In genomic region chr18:11669271-11669947, GRCh38 we compare ENCODE assay signal across 27 cellular contexts. TPM values are rescaled to one million over a fixed set of nuclear protein-coding genes. Genes with fewer than 3 reads are reported as not detected.
DNase-seq lines count a peak whose midpoint lies in the region; ATAC-seq, FAIRE-seq and TF ChIP-seq lines count a peak whose summit lies in the region.
"Had no signal": no experiment of that assay in that cellular context is flagged by ENCODE, and none has a peak within 500 bp of the region (broad histone marks: within the 10 kb centered on the region; RNA-seq: fewer than 3 reads in every experiment).

No MANE protein-coding gene starts in this region.

- TF ChIP-seq CTCF in K562 (IDR thresholded peaks at IDR 0.05 in 2 of 3, conservative IDR thresholded peaks at IDR 0.05 in 1 of 3; ENCODE audit: insufficient read depth in 2 of 3, low read depth in 1 of 3, low read length in 3 of 3) (no peak), foreskin keratinocyte (conservative IDR thresholded peaks at IDR 0.05) (no peak), osteocyte (IDR thresholded peaks at IDR 0.05) (no peak)

- in situ Hi-C loops in K562 (cut with MboI), result no loop called here

- no peaks in the 10 kb centered on the region for H4K20me1 ChIP-seq in K562 (replicated peaks; ENCODE audit: control insufficient read depth, insufficient read depth, low read length)

- ATAC-seq in K562 (peak; percentile 39), foreskin keratinocyte (peak; percentile 95)
- ATAC-seq in stimulated activated naive B cell treated with anti-CD40 and anti-IgM and Interleukin-4, amounts not matched to agents 10 μg/mL and 1 μg/mL and 100 μg/mL, for 72 hours (replicated peaks), result no peak
- no peak for ATAC-seq in activated T-cell treated with anti-CD3 and anti-CD28 coated beads, Interleukin-2, amount 50 U/mL, for 72 hours (replicated peaks in 1 of 2)
- ATAC-seq: GM12878; HepG2; lower lobe of right lung; stimulated activated naive CD8-positive, alpha-beta T cell treated with anti-CD3 and anti-CD28 coated beads, Interleukin-15, Interleukin-2, amounts not matched to agents 100 U/mL and 50 U/mL, for 24 hours had no signal

- no peaks in the 10 kb centered on the region for H3K36me3 Mint-ChIP-seq in osteocyte (ENCODE audit: unreplicated experiment)
- H3K36me3 Mint-ChIP-seq in stimulated activated naive B cell treated with anti-CD40 and anti-IgM and Interleukin-4, amounts not matched to agents 10 μg/mL and 1 μg/mL and 100 μg/mL, for 72 hours, result no peaks in the 10 kb centered on the region
- H3K36me3 Mint-ChIP-seq in activated T-cell treated with anti-CD3 and anti-CD28 coated beads, Interleukin-2, amount 50 U/mL, for 72 hours (ENCODE audit: insufficient read depth in 2 of 2), result no peaks in the 10 kb centered on the region
- H3K36me3 Mint-ChIP-seq: CD4-positive, alpha-beta memory T cell had no signal

- H3K27ac Mint-ChIP-seq in osteocyte (ENCODE audit: unreplicated experiment), result no peak overlapping the region
- H3K27ac Mint-ChIP-seq in stimulated activated naive B cell treated with anti-CD40 and anti-IgM and Interleukin-4, amounts not matched to agents 10 μg/mL and 1 μg/mL and 100 μg/mL, for 72 hours, result no peak overlapping the region
- H3K27ac Mint-ChIP-seq in activated T-cell treated with anti-CD3 and anti-CD28 coated beads, Interleukin-2, amount 50 U/mL, for 72 hours, result no peak overlapping the region
- H3K27ac Mint-ChIP-seq: activated CD4-positive, alpha-beta memory T cell treated with anti-CD3 and anti-CD28 coated beads, Interleukin-2, amount 10 ng/mL, durations not matched to agents 7 days and 5 days; activated naive CD4-positive, alpha-beta T cell treated with anti-CD3 and anti-CD28 coated beads for 36 hours; CD4-positive, alpha-beta memory T cell had no signal

- DNase-seq in HPDE6-E6E7 (ENCODE audit: extremely low spot score) (peak; percentile 95), K562 (ENCODE audit: extremely low read depth in 1 of 4, low spot score in 3 of 4) (no peak), foreskin keratinocyte (peak in 1 of 2 donors; percentile 73), osteocyte (ENCODE audit: extremely low spot score, unreplicated experiment) (peak; percentile 81), occipital lobe (lab: John Stamatoyannopoulos, UW) (no peak)
- DNase-seq in activated CD4-positive, alpha-beta T cell treated with anti-CD3 and anti-CD28 coated beads, Interleukin-2, amount 50 U/mL, for 48 hours, result no peak
- DNase-seq in stimulated activated naive B cell treated with anti-CD40 and anti-IgM and Interleukin-4, amounts not matched to agents 10 μg/mL and 1 μg/mL and 100 μg/mL, for 72 hours, result no peak
- DNase-seq in activated T-cell treated with anti-CD3 and anti-CD28 coated beads, Interleukin-2, amount 50 U/mL, for 72 hours, result no peak
- DNase-seq: activated CD4-positive, alpha-beta memory T cell treated with anti-CD3 and anti-CD28 coated beads, Interleukin-2, amount 10 ng/mL, durations not matched to agents 7 days and 5 days; activated CD4-positive, CD25-positive, alpha-beta regulatory T cell; activated naive CD4-positive, alpha-beta T cell treated with anti-CD3 and anti-CD28 coated beads for 36 hours; activated T-cell treated with anti-CD3 and anti-CD28 coated beads, Interleukin-2, amount 50 U/mL, for 1 hour; amniotic stem cell; CD4-positive, alpha-beta memory T cell; dermis blood vessel endothelial cell; hippocampal formation; lower lobe of right lung; NCI-H2171; Right ventricle myocardium superior; stimulated activated CD4-positive, alpha-beta T cell treated with anti-CD3 and anti-CD28 coated beads, Interleukin-4, amount 100 ng/mL, for 24 hours; stimulated activated naive CD8-positive, alpha-beta T cell treated with anti-CD3 and anti-CD28 coated beads, Interleukin-15, Interleukin-2, amounts not matched to agents 100 U/mL and 50 U/mL, for 24 hours; T-helper 9 cell had no signal

- H3K9ac ChIP-seq in K562 (ENCODE audit: insufficient read depth in 1 of 2, low read depth in 2 of 2, low read length in 2 of 2), result no peak overlapping the region

- no peak overlapping the region for H3K4me3 ChIP-seq in K562
- H3K4me3 ChIP-seq: cardiac muscle cell, GM12878, lower lobe of right lung, thyroid gland had no signal

- H3K27me3 ChIP-seq in K562 (ENCODE audit: control insufficient read depth in 2 of 2, insufficient read depth in 2 of 2, low read length in 2 of 2), result peaks cover 20 to 36% of the 10 kb centered on the region in 2 experiments; a peak in 4 of 5 replicates
- H3K27me3 ChIP-seq in foreskin keratinocyte, result peaks cover 10% of the 10 kb centered on the region
- H3K27me3 ChIP-seq: cardiac muscle cell, thyroid gland had no signal

- H3K9me3 ChIP-seq in K562 (replicated peaks; ENCODE audit: control insufficient read depth, insufficient read depth, low read depth, low read length), result no peaks in the 10 kb centered on the region
- H3K9me3 ChIP-seq: lower lobe of right lung, thyroid gland had no signal

- H3K27ac ChIP-seq in K562 (ENCODE audit: extremely low read depth, low read depth, low read length) (no peak overlapping the region), foreskin keratinocyte (no peak overlapping the region)
- H3K27ac ChIP-seq: cardiac muscle cell, lower lobe of right lung, thyroid gland had no signal

- CTCF ChIA-PET in K562 (lab: Yijun Ruan, JAX; ENCODE audit: low intra/inter-chr PET ratio), result no interaction called here

- intact Hi-C loops in K562 (cut with micrococcal nuclease), result no loop called here

- TF ChIP-seq RAD21 in K562 (CRISPR knock-in tag; conservative IDR thresholded peaks at IDR 0.05 in 1 of 2, IDR thresholded peaks at IDR 0.05 in 1 of 2), result no peak

- H3K36me3 ChIP-seq in K562 (ENCODE audit: control insufficient read depth, insufficient read depth, low read length), result no peaks in the 10 kb centered on the region
- H3K36me3 ChIP-seq: cardiac muscle cell, lower lobe of right lung, thyroid gland had no signal

- no peaks in the 10 kb centered on the region for H3K9me3 Mint-ChIP-seq in osteocyte (ENCODE audit: unreplicated experiment)
- H3K9me3 Mint-ChIP-seq in stimulated activated naive B cell treated with anti-CD40 and anti-IgM and Interleukin-4, amounts not matched to agents 10 μg/mL and 1 μg/mL and 100 μg/mL, for 72 hours, result no peaks in the 10 kb centered on the region
- H3K9me3 Mint-ChIP-seq in activated T-cell treated with anti-CD3 and anti-CD28 coated beads, Interleukin-2, amount 50 U/mL, for 72 hours, result no peaks in the 10 kb centered on the region
- H3K9me3 Mint-ChIP-seq: activated CD4-positive, alpha-beta memory T cell treated with anti-CD3 and anti-CD28 coated beads, Interleukin-2, amount 10 ng/mL, durations not matched to agents 7 days and 5 days; activated naive CD4-positive, alpha-beta T cell treated with anti-CD3 and anti-CD28 coated beads for 36 hours had no signal

- no peak overlapping the region for H2AFZ ChIP-seq in K562 (ENCODE audit: low read depth, low read length)

- WGBS in K562 (ENCODE audit: insufficient coverage, low coverage, missing lambda C conversion rate), result 0% methylated on average over 14 of the region's 14 CpGs

- no peaks in the 10 kb centered on the region for H3K79me2 ChIP-seq in K562 (ENCODE audit: control insufficient read depth, insufficient read depth, low read length)

- peaks cover 38% of the 10 kb centered on the region for H3K27me3 Mint-ChIP-seq in osteocyte (ENCODE audit: unreplicated experiment)
- H3K27me3 Mint-ChIP-seq in stimulated activated naive B cell treated with anti-CD40 and anti-IgM and Interleukin-4, amounts not matched to agents 10 μg/mL and 1 μg/mL and 100 μg/mL, for 72 hours, result peaks cover 18 to 25% of the 10 kb centered on the region in 2 donors
- H3K27me3 Mint-ChIP-seq in activated T-cell treated with anti-CD3 and anti-CD28 coated beads, Interleukin-2, amount 50 U/mL, for 72 hours (ENCODE audit: low read depth), result no peaks in the 10 kb centered on the region

- no peak for FAIRE-seq in K562 (lab: Jason Lieb, UNC)
- FAIRE-seq: frontal cortex, GM12878, HepG2 had no signal

- H3K4me1 Mint-ChIP-seq in osteocyte (ENCODE audit: unreplicated experiment), result no peaks in the 10 kb centered on the region
- no peaks in the 10 kb centered on the region for H3K4me1 Mint-ChIP-seq in stimulated activated naive B cell treated with anti-CD40 and anti-IgM and Interleukin-4, amounts not matched to agents 10 μg/mL and 1 μg/mL and 100 μg/mL, for 72 hours
- no peaks in the 10 kb centered on the region for H3K4me1 Mint-ChIP-seq in activated T-cell treated with anti-CD3 and anti-CD28 coated beads, Interleukin-2, amount 50 U/mL, for 72 hours (ENCODE audit: low read depth)
- H3K4me1 Mint-ChIP-seq: activated CD4-positive, alpha-beta memory T cell treated with anti-CD3 and anti-CD28 coated beads, Interleukin-2, amount 10 ng/mL, durations not matched to agents 7 days and 5 days; CD4-positive, alpha-beta memory T cell had no signal

- POLR2A ChIA-PET in K562 (lab: Yijun Ruan, JAX), result no interaction called here

- BruUV-seq in K562 (replicated peaks; lab: Mats Ljungman, UMichigan), result no TSS peak

- no peak for TF ChIP-seq POLR2A in K562 (conservative IDR thresholded peaks at IDR 0.05)

- no peak overlapping the region for H3K4me2 ChIP-seq in K562 (ENCODE audit: insufficient read depth, low read length)

- no peak for TF ChIP-seq EP300 in K562 (IDR thresholded peaks at IDR 0.05; ENCODE audit: low read length)

- no peaks in the 10 kb centered on the region for H3K9me1 ChIP-seq in K562 (ENCODE audit: control insufficient read depth, insufficient read depth, low read length)

- no peaks in the 10 kb centered on the region for H3K4me1 ChIP-seq in K562 (replicated peaks in 1 of 2; ENCODE audit: control insufficient read depth in 2 of 2, insufficient read depth in 2 of 2, low read length in 2 of 2)
- no peaks in the 10 kb centered on the region for H3K4me1 ChIP-seq in foreskin keratinocyte
- H3K4me1 ChIP-seq: lower lobe of right lung, thyroid gland had no signal

- H3K4me3 Mint-ChIP-seq in osteocyte (ENCODE audit: unreplicated experiment), result no peak overlapping the region
- H3K4me3 Mint-ChIP-seq in stimulated activated naive B cell treated with anti-CD40 and anti-IgM and Interleukin-4, amounts not matched to agents 10 μg/mL and 1 μg/mL and 100 μg/mL, for 72 hours, result no peak overlapping the region
- no peak overlapping the region for H3K4me3 Mint-ChIP-seq in activated T-cell treated with anti-CD3 and anti-CD28 coated beads, Interleukin-2, amount 50 U/mL, for 72 hours
- H3K4me3 Mint-ChIP-seq: activated CD4-positive, alpha-beta memory T cell treated with anti-CD3 and anti-CD28 coated beads, Interleukin-2, amount 10 ng/mL, durations not matched to agents 7 days and 5 days; activated naive CD4-positive, alpha-beta T cell treated with anti-CD3 and anti-CD28 coated beads for 36 hours; CD4-positive, alpha-beta memory T cell had no signal

RNA-seq across cellular contexts. Expression of gene GNAL, which starts 19.7 kb away (rescaled TPM):
- total RNA-seq in K562 (2011; cell fraction: chromatin; rRNA removed; ENCODE audit: low replicate concordance), result 0.42 TPM in 1 of 2 replicates, not detected in the other
- 0.39 TPM in 1 of 2 replicates, not detected in the other for total RNA-seq in K562 (2011; cell fraction: nucleolus; rRNA removed)
- total RNA-seq in K562 (2011; cell fraction: nucleoplasm; rRNA removed), result 0.29 TPM in 1 of 2 replicates, not detected in the other
- not detected in 2 replicates for total RNA-seq in K562 (2014; rRNA removed)
- total RNA-seq in K562 (2014; rRNA removed; fragmentation: Illumina TruSeq; extraction: Trizol), result under 0.01 TPM in 1 of 2 replicates, not detected in the other
- total RNA-seq in K562 (2015; rRNA removed; fragmentation: Illumina TruSeq; extraction: Trizol), result not detected in 2 replicates
- total RNA-seq in K562 (2021), result 0.04 TPM in 1 of 2 replicates, not detected in the other
- 0.01 and 0.10 TPM in 2 replicates for polyA plus RNA-seq in K562 (2011; rRNA removed)
- polyA plus RNA-seq in K562 (2011; cell fraction: cytosol; rRNA removed), result 0.06 TPM in 1 of 2 replicates, not detected in the other
- not detected in 2 replicates for polyA plus RNA-seq in K562 (2011; cell fraction: nucleus; rRNA removed)
- polyA plus RNA-seq in K562 (2012), result 0.10 and 0.15 TPM in 2 replicates
- polyA plus RNA-seq in K562 (2014; fragmentation: Illumina TruSeq; extraction: Trizol), result not detected in 2 replicates
- under 1 TPM; 0.01 TPM for polyA plus RNA-seq in K562 (2014; fragmentation: Nextera tagmentation; extraction: Ambion mirVana)
- polyA plus RNA-seq in K562 (2014; rRNA removed), result not detected in 2 replicates
- polyA minus RNA-seq in K562 (2011; rRNA and poly(A)+ RNA removed), result 0.03 and 0.14 TPM in 2 replicates
- polyA minus RNA-seq in K562 (2011; cell fraction: cytosol; rRNA and poly(A)+ RNA removed), result 1.4 TPM in 1 of 2 replicates, not detected in the other
- polyA minus RNA-seq in K562 (2011; cell fraction: nucleus; rRNA and poly(A)+ RNA removed), result not detected in 2 replicates
- total RNA-seq in foreskin keratinocyte, result 1.3 and 4.4 TPM in 2 replicates
- 0.31 and 1.1 TPM in 2 replicates for polyA plus RNA-seq in foreskin keratinocyte
- 1.2 and 1.3 TPM in 2 replicates for total RNA-seq in osteocyte
- total RNA-seq in activated T-cell treated with anti-CD3 and anti-CD28 coated beads, Interleukin-2, amount 50 U/mL, for 72 hours, result 1 to 10 TPM in 1 of 2 donors, under 1 TPM in 1; 0.55 to 1.6 TPM
- 49.8 TPM for total RNA-seq in occipital lobe
- total RNA-seq: GM12878 had no signal

Comparison
In these comparisons a context has a peak if more than half of its experiments do, and no peak if none do; other contexts are left out.
1. DNase-seq: peak in HPDE6-E6E7 (single experiment) and osteocyte (single experiment); none in K562 (0 of 4), activated CD4-positive, alpha-beta T cell treated with anti-CD3 and anti-CD28 coated beads, Interleukin-2, amount 50 U/mL, for 48 hours (0 of 2), stimulated activated naive B cell treated with anti-CD40 and anti-IgM and Interleukin-4, amounts not matched to agents 10 μg/mL and 1 μg/mL and 100 μg/mL, for 72 hours (single experiment), activated T-cell treated with anti-CD3 and anti-CD28 coated beads, Interleukin-2, amount 50 U/mL, for 72 hours (0 of 2) and occipital lobe (single experiment).
2. ATAC-seq: peak in K562 (single experiment) and foreskin keratinocyte (single experiment); none in stimulated activated naive B cell treated with anti-CD40 and anti-IgM and Interleukin-4, amounts not matched to agents 10 μg/mL and 1 μg/mL and 100 μg/mL, for 72 hours (0 of 2) and activated T-cell treated with anti-CD3 and anti-CD28 coated beads, Interleukin-2, amount 50 U/mL, for 72 hours (0 of 2).